ENCODE assay signal across 9 cellular contexts in the genomic region with DNA sequence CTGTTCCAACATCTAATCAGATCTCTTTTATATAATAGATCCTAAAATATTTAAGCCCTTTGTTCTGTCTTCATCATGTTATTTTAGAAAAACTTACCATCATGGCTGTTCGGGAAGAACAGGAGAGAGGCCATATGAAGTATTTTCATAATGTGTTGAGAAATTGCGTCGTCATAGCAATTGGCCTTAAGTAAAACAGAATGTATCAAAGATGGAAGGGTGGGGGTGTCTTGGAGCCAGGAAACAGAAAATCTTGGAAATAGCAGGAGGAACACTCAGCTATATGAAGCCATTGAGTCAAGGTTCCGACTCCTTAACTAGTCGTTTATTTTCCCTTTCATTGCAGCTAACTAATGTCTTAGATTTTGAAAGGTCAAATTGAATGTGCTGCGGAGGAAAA. TPM values are rescaled to one million over a fixed set of nuclear protein-coding genes. Genes with fewer than 3 reads are reported as not detected.
A peak's percentile ranks its signal among the peaks of the same experiment; 100 is the strongest.
DNase-seq lines count a peak whose midpoint lies in the region; ATAC-seq and TF ChIP-seq lines count a peak whose summit lies in the region.
"Had no signal": no experiment of that assay in that cellular context is flagged by ENCODE, and none has a peak within 500 bp of the region (broad histone marks: within the 10 kb centered on the region; RNA-seq: fewer than 3 reads in every experiment).

No MANE protein-coding gene starts in this region.

- DNase-seq in HAP-1 (ENCODE audit: low spot score in 2 of 2) = no peak
- no peak for DNase-seq in SK-N-SH
- DNase-seq in hepatic stellate cell (ENCODE audit: low spot score) = peak; percentile 51
- DNase-seq in stromal cell of bone marrow (ENCODE audit: low read depth) = peak; percentile 77
- DNase-seq in NCI-H2196 treated with DMSO at 0.1 percent for 48 hours (lab: John Stamatoyannopoulos, UW; ENCODE audit: unreplicated experiment) = no peak
- DNase-seq in KG1 (lab: John Stamatoyannopoulos, UW) = no peak
- DNase-seq in AG08395 (ENCODE audit: low spot score) = no peak
- DNase-seq: activated CD4-positive, alpha-beta T cell treated with anti-CD3 and anti-CD28 coated beads for 4 hours had no signal

- H3K27me3 ChIP-seq in HAP-1 (ENCODE audit: low read depth) (no peaks in the 10 kb centered on the region), SK-N-SH (ENCODE audit: insufficient read depth) (no peaks in the 10 kb centered on the region)

- 22% methylated on average over 6 of the region's 6 CpGs for WGBS in SK-N-SH (ENCODE audit: low lambda C conversion rate)

- H3K9ac ChIP-seq in SK-N-SH = peak overlapping the region; percentile 87

- no peaks in the 10 kb centered on the region for H3K9me2 ChIP-seq in SK-N-SH

- no peak for ATAC-seq in HG03097 (IDR thresholded peaks at IDR 0.05; ENCODE audit: low FRiP score, unreplicated experiment)

- peaks cover 52% of the 10 kb centered on the region for H4K20me1 ChIP-seq in SK-N-SH (ENCODE audit: insufficient read depth)

- H3K36me3 ChIP-seq in HAP-1 (replicated peaks) = peaks cover 5% of the 10 kb centered on the region; the same call in 1 of the 2 replicates
- peaks cover 3 to 11% of the 10 kb centered on the region in 2 experiments for H3K36me3 ChIP-seq in SK-N-SH (replicated peaks in 1 of 2; ENCODE audit: control insufficient read depth in 1 of 2, insufficient read depth in 2 of 2, low read length in 1 of 2)

- TF ChIP-seq CTCF in SK-N-SH (IDR thresholded peaks at IDR 0.05) = no peak

- H3K4me1 ChIP-seq in HAP-1 (peaks cover 47% of the 10 kb centered on the region), SK-N-SH (ENCODE audit: control insufficient read depth in 1 of 2, insufficient read depth in 2 of 2, low read depth in 1 of 2, low read length in 1 of 2) (peaks cover 33 to 50% of the 10 kb centered on the region in 2 experiments)

- peak overlapping the region; percentile 89 for H3K4me2 ChIP-seq in SK-N-SH

- H3F3A ChIP-seq in SK-N-SH (replicated peaks; ENCODE audit: insufficient read depth) = peaks cover 47% of the 10 kb centered on the region

- no peak for TF ChIP-seq EP300 in SK-N-SH (IDR thresholded peaks at IDR 0.05; ENCODE audit: borderline replicate concordance in 1 of 2, low read depth in 1 of 2, low read length in 1 of 2)

- in situ Hi-C loops in HAP-1 (cut with MboI; ENCODE audit: low sequenced_read_pairs) = no loop called here

- no peak for TF ChIP-seq RAD21 in SK-N-SH (IDR thresholded peaks at IDR 0.05; ENCODE audit: low read length)

- H3K79me2 ChIP-seq in SK-N-SH (ENCODE audit: insufficient read depth) = peaks cover 62% of the 10 kb centered on the region

- H3K9me3 ChIP-seq in HAP-1 (no peaks in the 10 kb centered on the region), SK-N-SH (no peaks in the 10 kb centered on the region)

- CTCF ChIA-PET in SK-N-SH (lab: Yijun Ruan, JAX) = interaction anchor here (0.7 to 1.5 kb wide), 4 partner anchors 19 to 531 kb away, joined by 3 to 6 read pairs (median 3); no protein-coding TSS in a partner anchor

- H2AFZ ChIP-seq in SK-N-SH (ENCODE audit: low read depth) = no peak overlapping the region

- H3K4me3 ChIP-seq in HAP-1 = peak overlapping the region; percentile 81
- H3K4me3 ChIP-seq in SK-N-SH (ENCODE audit: low read depth in 2 of 2, low read length in 1 of 2) = peak overlapping the region; percentile 85 to 92

- peak overlapping the region; percentile 75 to 87 for H3K27ac ChIP-seq in SK-N-SH (ENCODE audit: low read depth in 2 of 2, low read length in 1 of 2)

- POLR2A ChIA-PET in SK-N-SH (lab: Yijun Ruan, JAX) = interaction anchor here (0.5 to 3.7 kb wide), 4 partner anchors 10 to 1728 kb away, joined by 3 to 15 read pairs (median 6); partner anchors contain the start of genes GLE1 and URM1

TF ChIP-seq in SK-N-SH, 30 proteins besides CTCF, POLR2A, EP300 and RAD21:
- TF ChIP-seq FOSL2 (IDR thresholded peaks at IDR 0.05; ENCODE audit: borderline replicate concordance, low read depth) (no peak), RXRA (IDR thresholded peaks at IDR 0.05; ENCODE audit: borderline replicate concordance, low read depth) (no peak), NRF1 (IDR thresholded peaks at IDR 0.05; ENCODE audit: low read depth, low read length) (no peak), CHD2 (IDR thresholded peaks at IDR 0.05; ENCODE audit: low read length, partially characterized antibody) (no peak), POLR2AphosphoS5 (IDR thresholded peaks at IDR 0.05; ENCODE audit: low read depth, low read length) (no peak), RFX5 (IDR thresholded peaks at IDR 0.05; ENCODE audit: low read length) (no peak), JUND (IDR thresholded peaks at IDR 0.05) (no peak), RCOR1 (IDR thresholded peaks at IDR 0.05; ENCODE audit: low read length) (no peak), YY1 (IDR thresholded peaks at IDR 0.05; ENCODE audit: low read depth) (no peak), EZH2phosphoT487 (IDR thresholded peaks at IDR 0.05; ENCODE audit: borderline replicate concordance, low read depth) (no peak), FOXM1 (IDR thresholded peaks at IDR 0.05; ENCODE audit: low read depth) (no peak), TAF1 (IDR thresholded peaks at IDR 0.05; ENCODE audit: borderline replicate concordance, low read depth, low read length) (no peak), FOXJ3 (CRISPR knock-in tag; IDR thresholded peaks at IDR 0.05) (no peak)
- TF ChIP-seq, protein P1, sequence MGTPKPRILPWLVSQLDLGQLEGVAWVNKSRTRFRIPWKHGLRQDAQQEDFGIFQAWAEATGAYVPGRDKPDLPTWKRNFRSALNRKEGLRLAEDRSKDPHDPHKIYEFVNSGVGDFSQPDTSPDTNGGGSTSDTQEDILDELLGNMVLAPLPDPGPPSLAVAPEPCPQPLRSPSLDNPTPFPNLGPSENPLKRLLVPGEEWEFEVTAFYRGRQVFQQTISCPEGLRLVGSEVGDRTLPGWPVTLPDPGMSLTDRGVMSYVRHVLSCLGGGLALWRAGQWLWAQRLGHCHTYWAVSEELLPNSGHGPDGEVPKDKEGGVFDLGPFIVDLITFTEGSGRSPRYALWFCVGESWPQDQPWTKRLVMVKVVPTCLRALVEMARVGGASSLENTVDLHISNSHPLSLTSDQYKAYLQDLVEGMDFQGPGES (IDR thresholded peaks at IDR 0.05; ENCODE audit: low read depth, low read length) = no peak
TF ChIP-seq in SK-N-SH: peak in this region for 0.

RNA-seq across cellular contexts. Expression of gene SPTAN1, which starts 1.3 kb away (rescaled TPM):
- 142 and 177 TPM in 2 replicates for polyA plus RNA-seq in SK-N-SH (2012; rRNA removed)
- 58.5 and 73.3 TPM in 2 replicates for polyA plus RNA-seq in SK-N-SH (2012; cell fraction: cytosol; rRNA removed)
- 515 and 797 TPM in 2 replicates for polyA plus RNA-seq in SK-N-SH (2012; cell fraction: nucleus; rRNA removed)

RNA-seq across cellular contexts. Expression of gene GLE1, which starts 49.2 kb away (rescaled TPM):
- polyA plus RNA-seq in SK-N-SH (2012; rRNA removed) = 13.8 and 15.9 TPM in 2 replicates
- polyA plus RNA-seq in SK-N-SH (2012; cell fraction: cytosol; rRNA removed) = 13.5 and 14.1 TPM in 2 replicates
- 17.5 and 22.3 TPM in 2 replicates for polyA plus RNA-seq in SK-N-SH (2012; cell fraction: nucleus; rRNA removed)

Comparison
In these comparisons a context has a peak if more than half of its experiments do, and no peak if none do; other contexts are left out.
1. DNase-seq: peak in hepatic stellate cell (single experiment) and stromal cell of bone marrow (single experiment); none in HAP-1 (0 of 2), SK-N-SH (single experiment), NCI-H2196 treated with DMSO at 0.1 percent for 48 hours (single experiment), KG1 (single experiment) and AG08395 (single experiment).